Comparison of ENCODE assay signal across 16 cellular contexts in genomic region chr2:78782196-78782595, GRCh38.
"Had no signal": no experiment of that assay in that cellular context is flagged by ENCODE, and none has a peak within 500 bp of the region (broad histone marks: within the 10 kb centered on the region; RNA-seq: fewer than 3 reads in every experiment).

No MANE protein-coding gene starts in this region.

- H3K27ac Mint-ChIP-seq: naive thymus-derived CD8-positive, alpha-beta T cell had no signal

- ATAC-seq: heart left ventricle; mucosa of descending colon; naive thymus-derived CD8-positive, alpha-beta T cell; sciatic nerve had no signal

- H3K4me3 ChIP-seq: colonic mucosa, heart left ventricle, mucosa of descending colon, skin epidermis, stomach had no signal

- H3K4me3 Mint-ChIP-seq: naive thymus-derived CD8-positive, alpha-beta T cell had no signal

- H3K4me1 Mint-ChIP-seq: naive thymus-derived CD8-positive, alpha-beta T cell had no signal

- FAIRE-seq: urothelium cell line had no signal

- H3K9me3 ChIP-seq: colonic mucosa, neutrophil had no signal

- H3K27me3 ChIP-seq: colonic mucosa, heart left ventricle, neutrophil, stomach had no signal

- H3K36me3 ChIP-seq: colonic mucosa, heart left ventricle, neutrophil, stomach had no signal

- DNase-seq: colonic mucosa; dermis blood vessel endothelial cell; foreskin melanocyte; heart left ventricle; hippocampal formation; kidney glomerular epithelial cell; mucosa of descending colon; naive thymus-derived CD8-positive, alpha-beta T cell; posterior cingulate gyrus; stimulated activated naive CD4-positive, alpha-beta T cell; stomach; trophoblast cell had no signal

- H3K4me1 ChIP-seq: colonic mucosa, heart left ventricle had no signal

- H3K27me3 Mint-ChIP-seq: naive thymus-derived CD8-positive, alpha-beta T cell had no signal

- H3K27ac ChIP-seq: colonic mucosa, neutrophil, skin epidermis, stomach had no signal
